8 cellular contexts compared by ENCODE assay signal in the genomic region with DNA sequence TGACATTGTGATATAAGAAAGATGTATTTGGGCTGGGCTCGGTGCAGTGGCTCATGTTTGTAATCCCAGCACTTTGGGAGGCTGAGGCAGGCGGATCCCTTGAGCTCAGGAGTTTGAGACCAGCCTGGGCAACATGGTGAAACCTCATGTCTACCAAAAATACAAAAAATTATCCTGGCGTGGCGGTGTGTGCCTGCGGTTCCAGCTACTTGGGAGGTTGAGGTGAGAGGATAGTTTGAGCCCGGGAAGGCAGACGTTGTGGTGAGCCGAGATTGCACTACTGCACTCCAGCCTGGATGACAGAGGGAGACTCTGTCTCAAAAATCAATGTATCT.
A peak's percentile ranks its signal among the peaks of the same experiment; 100 is the strongest.
DNase-seq lines count a peak whose midpoint lies in the region; ATAC-seq, FAIRE-seq and TF ChIP-seq lines count a peak whose summit lies in the region.
"Not testable (repeated sequence)": the region's sequence is repeated elsewhere in the genome, so short reads cannot be mapped to it uniquely, and the experiment has no call there.

No MANE protein-coding gene starts in this region.

- H4K20me1 ChIP-seq in Loucy (ENCODE audit: insufficient read depth, low read length, poor library complexity, severe bottlenecking); K562 (replicated peaks; ENCODE audit: control insufficient read depth, insufficient read depth, low read length): not testable (repeated sequence)

- H3K27me3 Mint-ChIP-seq in CD4-positive, alpha-beta memory T cell; WTC11 (ENCODE audit: low read depth); activated T-helper 1 cell treated with anti-CD3 and anti-CD28 coated beads, Interleukin-12 subunit alpha, Interleukin-12 subunit beta, Interleukin-2, Interleukin-4 antibody, amounts not matched to agents 30 ng/mL and 10 ng/mL and 1 ng/mL, durations not matched to agents 14 hours and 24 hours and 36 hours (ENCODE audit: insufficient read depth); osteocyte (ENCODE audit: unreplicated experiment): not testable (repeated sequence)

- H3K4me3 Mint-ChIP-seq in CD4-positive, alpha-beta memory T cell = peak overlapping the region; percentile 65 to 87 (median 78)
- H3K4me3 Mint-ChIP-seq in WTC11; osteocyte (ENCODE audit: unreplicated experiment): not testable (repeated sequence)
- peak overlapping the region; percentile 48 for H3K4me3 Mint-ChIP-seq in activated T-helper 1 cell treated with anti-CD3 and anti-CD28 coated beads, Interleukin-12 subunit alpha, Interleukin-12 subunit beta, Interleukin-2, Interleukin-4 antibody, amounts not matched to agents 30 ng/mL and 10 ng/mL and 1 ng/mL, durations not matched to agents 14 hours and 24 hours and 36 hours

- H3K4me2 ChIP-seq in Loucy (ENCODE audit: low read depth, low read length, poor library complexity, severe bottlenecking) = peak overlapping the region; percentile 86
- H3K4me2 ChIP-seq in K562 (ENCODE audit: insufficient read depth, low read length) = peak overlapping the region; percentile 3; the same call in 1 of the 2 replicates

- TF ChIP-seq EP300 in K562 (IDR thresholded peaks at IDR 0.05; ENCODE audit: low read length); stomach (IDR thresholded peaks at IDR 0.05): not testable (repeated sequence)

- H3K4me3 ChIP-seq in CD4-positive, alpha-beta memory T cell (ENCODE audit: low read length in 2 of 2) = peak overlapping the region in 1 of 2 donors; percentile 51
- H3K4me3 ChIP-seq in Loucy (ENCODE audit: low read length, poor library complexity, severe bottlenecking) = peak overlapping the region; percentile 74
- H3K4me3 ChIP-seq in K562, left lung, stomach: not testable (repeated sequence)

- not testable (repeated sequence) for TF ChIP-seq POLR2A in K562 (conservative IDR thresholded peaks at IDR 0.05); stomach (IDR thresholded peaks at IDR 0.05)

- H3K4me1 Mint-ChIP-seq in CD4-positive, alpha-beta memory T cell = peaks cover 48 to 82% (median 63%) of the 10 kb centered on the region in 4 donors
- H3K4me1 Mint-ChIP-seq in WTC11 = not testable (repeated sequence)
- peaks cover 48% of the 10 kb centered on the region for H3K4me1 Mint-ChIP-seq in activated T-helper 1 cell treated with anti-CD3 and anti-CD28 coated beads, Interleukin-12 subunit alpha, Interleukin-12 subunit beta, Interleukin-2, Interleukin-4 antibody, amounts not matched to agents 30 ng/mL and 10 ng/mL and 1 ng/mL, durations not matched to agents 14 hours and 24 hours and 36 hours (ENCODE audit: low read depth)
- peaks cover 20% of the 10 kb centered on the region for H3K4me1 Mint-ChIP-seq in osteocyte (ENCODE audit: unreplicated experiment)

- H3K36me3 Mint-ChIP-seq in CD4-positive, alpha-beta memory T cell; activated T-helper 1 cell treated with anti-CD3 and anti-CD28 coated beads, Interleukin-12 subunit alpha, Interleukin-12 subunit beta, Interleukin-2, Interleukin-4 antibody, amounts not matched to agents 30 ng/mL and 10 ng/mL and 1 ng/mL, durations not matched to agents 14 hours and 24 hours and 36 hours (ENCODE audit: low read depth): not testable (repeated sequence)
- H3K36me3 Mint-ChIP-seq in WTC11 = peaks cover 12% of the 10 kb centered on the region
- H3K36me3 Mint-ChIP-seq in osteocyte (ENCODE audit: unreplicated experiment) = peaks cover 14% of the 10 kb centered on the region

- 90% methylated on average over 8 of the region's 8 CpGs for WGBS in K562 (ENCODE audit: insufficient coverage, low coverage, missing lambda C conversion rate)
- 59 to 74% (median 68%) methylated on average over 8 of the region's 8 CpGs for WGBS in stomach, 5 donors

- not testable (repeated sequence) for TF ChIP-seq CTCF in Loucy (conservative IDR thresholded peaks at IDR 0.05; ENCODE audit: low read length); WTC11 (IDR thresholded peaks at IDR 0.05); K562 (IDR thresholded peaks at IDR 0.05 in 2 of 3, conservative IDR thresholded peaks at IDR 0.05 in 1 of 3; ENCODE audit: insufficient read depth in 2 of 3, low read depth in 1 of 3, low read length in 3 of 3); left lung (IDR thresholded peaks at IDR 0.05); osteocyte (IDR thresholded peaks at IDR 0.05); stomach (IDR thresholded peaks at IDR 0.05)

- H3K9me1 ChIP-seq in K562 (ENCODE audit: control insufficient read depth, insufficient read depth, low read length) = not testable (repeated sequence)

- not testable (repeated sequence) for ATAC-seq in WTC11, K562, left lung

- peak overlapping the region; percentile 70 for H3K9ac ChIP-seq in Loucy (ENCODE audit: low read depth, low read length, poor library complexity, severe bottlenecking)
- H3K9ac ChIP-seq in K562 (ENCODE audit: insufficient read depth in 1 of 2, low read depth in 2 of 2, low read length in 2 of 2) = not testable (repeated sequence)

- H3K36me3 ChIP-seq in CD4-positive, alpha-beta memory T cell (ENCODE audit: insufficient read depth, low read length); Loucy (ENCODE audit: insufficient read depth, low read length); K562 (ENCODE audit: control insufficient read depth, insufficient read depth, low read length); left lung; stomach: not testable (repeated sequence)

- BruUV-seq in K562 (replicated peaks; lab: Mats Ljungman, UMichigan) = not testable (repeated sequence)

- peaks cover 46% of the 10 kb centered on the region for H3K79me2 ChIP-seq in Loucy (ENCODE audit: insufficient read depth, low read length)
- H3K79me2 ChIP-seq in K562 (ENCODE audit: control insufficient read depth, insufficient read depth, low read length) = peaks cover 49% of the 10 kb centered on the region

- H3K4me1 ChIP-seq in CD4-positive, alpha-beta memory T cell (ENCODE audit: insufficient read depth, low read length) = peaks cover 85% of the 10 kb centered on the region
- H3K4me1 ChIP-seq in Loucy (ENCODE audit: insufficient read depth, low read length, poor library complexity, severe bottlenecking) (peaks cover 64% of the 10 kb centered on the region), left lung (peaks cover 11 to 37% of the 10 kb centered on the region in 2 donors), stomach (peaks cover 14 to 49% (median 19%) of the 10 kb centered on the region in 4 donors)
- not testable (repeated sequence) for H3K4me1 ChIP-seq in K562 (replicated peaks in 1 of 2; ENCODE audit: control insufficient read depth in 2 of 2, insufficient read depth in 2 of 2, low read length in 2 of 2)

- in situ Hi-C loops in K562 (cut with MboI) = not testable (repeated sequence)

- not testable (repeated sequence) for DNase-seq in CD4-positive, alpha-beta memory T cell; WTC11 (ENCODE audit: low spot score); activated T-helper 1 cell treated with anti-CD3 and anti-CD28 coated beads, Interleukin-12 subunit alpha, Interleukin-12 subunit beta, Interleukin-2, Interleukin-4 antibody, amounts not matched to agents 30 ng/mL and 10 ng/mL and 1 ng/mL, durations not matched to agents 14 hours and 24 hours and 36 hours (ENCODE audit: low spot score); K562 (ENCODE audit: extremely low read depth in 1 of 4, low spot score in 3 of 4); left lung; stomach
- DNase-seq in osteocyte (ENCODE audit: extremely low spot score, unreplicated experiment) = peak; percentile 44

- peak overlapping the region; percentile 70 to 92 (median 85) for H3K27ac Mint-ChIP-seq in CD4-positive, alpha-beta memory T cell
- peak overlapping the region; percentile 7; the same call in 1 of the 2 replicates for H3K27ac Mint-ChIP-seq in WTC11
- peak overlapping the region; percentile 86 for H3K27ac Mint-ChIP-seq in activated T-helper 1 cell treated with anti-CD3 and anti-CD28 coated beads, Interleukin-12 subunit alpha, Interleukin-12 subunit beta, Interleukin-2, Interleukin-4 antibody, amounts not matched to agents 30 ng/mL and 10 ng/mL and 1 ng/mL, durations not matched to agents 14 hours and 24 hours and 36 hours
- H3K27ac Mint-ChIP-seq in osteocyte (ENCODE audit: unreplicated experiment) = not testable (repeated sequence)

- H2AFZ ChIP-seq in Loucy (ENCODE audit: low read length); K562 (ENCODE audit: low read depth, low read length): not testable (repeated sequence)

- not testable (repeated sequence) for H3K9me2 ChIP-seq in Loucy (replicated peaks; ENCODE audit: low read depth, low read length)

- TF ChIP-seq RAD21 in K562 (CRISPR knock-in tag; conservative IDR thresholded peaks at IDR 0.05 in 1 of 2, IDR thresholded peaks at IDR 0.05 in 1 of 2) = not testable (repeated sequence)

- not testable (repeated sequence) for FAIRE-seq in K562 (lab: Jason Lieb, UNC)

- H3F3A ChIP-seq in Loucy (ENCODE audit: low read depth) = not testable (repeated sequence)

- not testable (repeated sequence) for H3K9me3 ChIP-seq in CD4-positive, alpha-beta memory T cell (ENCODE audit: control insufficient read depth in 1 of 2, low read length in 2 of 2); Loucy (ENCODE audit: insufficient read depth, low read depth, low read length); K562 (replicated peaks; ENCODE audit: control insufficient read depth, insufficient read depth, low read depth, low read length); left lung; stomach

- H3K27ac ChIP-seq in CD4-positive, alpha-beta memory T cell (ENCODE audit: low read depth, low read length) = peak overlapping the region; percentile 48
- H3K27ac ChIP-seq in K562 (ENCODE audit: extremely low read depth, low read depth, low read length) (peak overlapping the region; percentile 59; the same call in 1 of the 3 replicates), left lung (peak overlapping the region; percentile 36 to 83), stomach (peak overlapping the region; percentile 37 to 80 (median 58))

- POLR2A ChIA-PET in CD4-positive, alpha-beta memory T cell (lab: Charles Lee; ENCODE audit: partially characterized antibody) = interaction anchor here (0.7 to 4.7 kb wide), 12 partner anchors 11 to 116 kb away, joined by 3 to 57 read pairs (median 6); no protein-coding TSS in a partner anchor
- POLR2A ChIA-PET in WTC11 (lab: Charles Lee) = not testable (repeated sequence)
- POLR2A ChIA-PET in K562 (lab: Yijun Ruan, JAX) = interaction anchor here (0.6 to 0.8 kb wide), 4 partner anchors 17 to 57 kb away, joined by 3 read pairs; no protein-coding TSS in a partner anchor

- intact Hi-C loops in CD4-positive, alpha-beta memory T cell (cut with micrococcal nuclease) = loop anchor here (1.0 kb wide), 2 partner anchors 10 to 32 kb away; no protein-coding TSS in a partner anchor
- intact Hi-C loops in activated T-helper 1 cell treated with anti-CD3 and anti-CD28 coated beads, Interleukin-12 subunit alpha, Interleukin-12 subunit beta, Interleukin-2, Interleukin-4 antibody, amounts not matched to agents 30 ng/mL and 10 ng/mL and 1 ng/mL, durations not matched to agents 14 hours and 24 hours and 36 hours (cut with micrococcal nuclease) = loop anchor here (1.0 to 2.0 kb wide), 3 partner anchors 9 to 34 kb away; no protein-coding TSS in a partner anchor
- intact Hi-C loops in K562 (cut with micrococcal nuclease); left lung (cut with DNase I); stomach (cut with DNase I; ENCODE audit: low total_unique reads): not testable (repeated sequence)

- H3K9me3 Mint-ChIP-seq in CD4-positive, alpha-beta memory T cell = not testable (repeated sequence)
- H3K9me3 Mint-ChIP-seq in WTC11 = peaks cover 16% of the 10 kb centered on the region
- peaks cover 14% of the 10 kb centered on the region for H3K9me3 Mint-ChIP-seq in activated T-helper 1 cell treated with anti-CD3 and anti-CD28 coated beads, Interleukin-12 subunit alpha, Interleukin-12 subunit beta, Interleukin-2, Interleukin-4 antibody, amounts not matched to agents 30 ng/mL and 10 ng/mL and 1 ng/mL, durations not matched to agents 14 hours and 24 hours and 36 hours
- H3K9me3 Mint-ChIP-seq in osteocyte (ENCODE audit: unreplicated experiment) = peaks cover 11% of the 10 kb centered on the region

- CTCF ChIA-PET in CD4-positive, alpha-beta memory T cell (lab: Charles Lee; ENCODE audit: partially characterized antibody) = interaction anchor here (1.4 to 2.4 kb wide), 5 partner anchors 11 to 58 kb away, joined by 3 to 11 read pairs (median 6); no protein-coding TSS in a partner anchor
- CTCF ChIA-PET in WTC11 (lab: Charles Lee); K562 (lab: Yijun Ruan, JAX; ENCODE audit: low intra/inter-chr PET ratio): not testable (repeated sequence)

- H3K27me3 ChIP-seq in CD4-positive, alpha-beta memory T cell (ENCODE audit: insufficient read depth, low read length); Loucy (ENCODE audit: insufficient read depth, low read length, poor library complexity, severe bottlenecking); K562 (ENCODE audit: control insufficient read depth in 2 of 2, insufficient read depth in 2 of 2, low read length in 2 of 2); left lung; stomach: not testable (repeated sequence)
